9 cellular contexts compared by ENCODE assay signal in genomic region chr10:3853547-3853989, GRCh38.
A peak's percentile ranks its signal among the peaks of the same experiment; 100 is the strongest.
DNase-seq lines count a peak whose midpoint lies in the region; ATAC-seq and TF ChIP-seq lines count a peak whose summit lies in the region.
"Had no signal": no experiment of that assay in that cellular context is flagged by ENCODE, and none has a peak within 500 bp of the region (broad histone marks: within the 10 kb centered on the region; RNA-seq: fewer than 3 reads in every experiment).

No MANE protein-coding gene starts in this region.

- intact Hi-C loops in heart right ventricle (cut with DNase I), result no loop called here
- intact Hi-C loops in sciatic nerve (cut with DNase I), result no loop called here

- H3K4me1 ChIP-seq in heart right ventricle, result peaks cover 6 to 47% (median 25%) of the 10 kb centered on the region in 9 donors

- peak; percentile 14 for DNase-seq in G401 (ENCODE audit: low spot score)
- peak in 1 of 2 donors; percentile 36 for DNase-seq in heart right ventricle
- no peak for DNase-seq in sciatic nerve (ENCODE audit: low spot score)
- no peak for DNase-seq in cortex of kidney (lab: John Stamatoyannopoulos, UW)
- no peak for DNase-seq in MG63
- DNase-seq in UCSD-AML1 (lab: John Stamatoyannopoulos, UW; ENCODE audit: unreplicated experiment), result no peak
- no peak for DNase-seq in DMS53 (lab: John Stamatoyannopoulos, UW)
- DNase-seq: NCI-H1436 had no signal

- H3K4me3 Mint-ChIP-seq in activated T-helper 17 cell treated with anti-CD3 and anti-CD28 coated beads, Interleukin-2, amount 50 U/mL, for 72 hours, result no peak overlapping the region

- H3K27me3 Mint-ChIP-seq in activated T-helper 17 cell treated with anti-CD3 and anti-CD28 coated beads, Interleukin-2, amount 50 U/mL, for 72 hours, result no peaks in the 10 kb centered on the region

- H3K27ac ChIP-seq in heart right ventricle, result peak overlapping the region in 8 of 10 donors; percentile 17 to 89 (median 67)

- H3K9me3 ChIP-seq in heart right ventricle (no peaks in the 10 kb centered on the region), MG63 (no peaks in the 10 kb centered on the region)

- H3K27ac Mint-ChIP-seq in activated T-helper 17 cell treated with anti-CD3 and anti-CD28 coated beads, Interleukin-2, amount 50 U/mL, for 72 hours, result peak overlapping the region; percentile 100

- in situ Hi-C loops in G401 (cut with HindIII; ENCODE audit: low sequenced_read_pairs), result no loop called here

- peaks cover 5% of the 10 kb centered on the region for H3K36me3 Mint-ChIP-seq in activated T-helper 17 cell treated with anti-CD3 and anti-CD28 coated beads, Interleukin-2, amount 50 U/mL, for 72 hours (ENCODE audit: low read depth)

- no peak for ATAC-seq in activated T-helper 17 cell treated with anti-CD3 and anti-CD28 coated beads, Interleukin-2, amount 50 U/mL, for 72 hours (replicated peaks)
- ATAC-seq in heart right ventricle (peak in 6 of 8 donors; percentile 34 to 76 (median 56)), sciatic nerve (peak; percentile 57)

- no peaks in the 10 kb centered on the region for H3K27me3 ChIP-seq in heart right ventricle
- H3K27me3 ChIP-seq in MG63, result no peaks in the 10 kb centered on the region

- TF ChIP-seq CTCF in heart right ventricle (IDR thresholded peaks at IDR 0.05), result no peak

- H3K9me3 Mint-ChIP-seq in activated T-helper 17 cell treated with anti-CD3 and anti-CD28 coated beads, Interleukin-2, amount 50 U/mL, for 72 hours, result no peaks in the 10 kb centered on the region

- peaks cover 27% of the 10 kb centered on the region for H3K4me1 Mint-ChIP-seq in activated T-helper 17 cell treated with anti-CD3 and anti-CD28 coated beads, Interleukin-2, amount 50 U/mL, for 72 hours

- 44 to 59% methylated on average over 6 of the region's 6 CpGs for WGBS in heart right ventricle, 2 donors

- H3K36me3 ChIP-seq in heart right ventricle (no peaks in the 10 kb centered on the region), MG63 (no peaks in the 10 kb centered on the region)

- no peak overlapping the region for H3K4me3 ChIP-seq in heart right ventricle
- H3K4me3 ChIP-seq in MG63, result no peak overlapping the region
